23 cellular contexts compared by ENCODE assay signal in the genomic region with DNA sequence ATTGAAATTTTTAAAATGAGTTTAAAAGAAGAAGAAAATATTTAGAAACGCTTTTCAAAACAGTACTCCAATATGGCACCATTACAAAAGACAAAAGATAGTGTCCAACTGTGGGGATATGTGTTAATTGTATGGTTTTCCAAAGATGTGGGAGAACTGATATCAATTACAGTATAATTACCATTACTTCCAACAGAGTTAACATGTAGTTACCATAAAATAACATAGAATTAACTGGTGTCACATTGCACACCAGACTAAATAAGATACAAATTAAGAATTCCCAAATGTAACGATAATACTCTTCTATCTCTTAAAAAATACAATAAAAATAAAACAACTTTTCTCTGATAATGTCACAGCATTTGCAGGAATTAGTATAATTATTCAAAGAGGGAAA.
"Had no signal": no experiment of that assay in that cellular context is flagged by ENCODE, and none has a peak within 500 bp of the region (broad histone marks: within the 10 kb centered on the region; RNA-seq: fewer than 3 reads in every experiment).

No MANE protein-coding gene starts in this region.

- H3K4me1 ChIP-seq: Peyer's patch, SJCRH30 had no signal

- H3K27ac ChIP-seq: PC-9, Peyer's patch, SJCRH30 had no signal

- H2AFZ ChIP-seq: PC-9 had no signal

- DNase-seq: IMR-90; Karpas-422; KG1; MG63; NCI-H1092; NCI-H1105 treated with DMSO at 0.1 percent for 48 hours; NCI-H1417 treated with DMSO at 0.1 percent for 48 hours; NCI-H1694; NCI-H187 treated with DMSO at 0.1 percent for 48 hours; NCI-H2029 treated with DMSO at 0.1 percent for 48 hours; NCI-H2171 treated with DMSO at 0.1 percent for 48 hours; NCI-H345; NCI-H446 treated with DMSO at 0.1 percent for 48 hours; NCI-H510A treated with DMSO at 0.1 percent for 48 hours; NCI-H526; NCI-H82; NK-92 treated with Interleukin-12 subunit alpha and Interleukin-12 subunit beta, amount 100 ng/mL, for 24 hours; PC-9; Peyer's patch; SHP77 treated with DMSO at 0.1 percent for 48 hours; SJCRH30 had no signal

- H3K4me3 ChIP-seq: MG63, PC-9, Peyer's patch, SJCRH30 had no signal

- H3K27me3 ChIP-seq: MG63, Peyer's patch, SJCRH30 had no signal

- H3K9me3 ChIP-seq: MG63, Peyer's patch, SJCRH30 had no signal

- ATAC-seq: HepG2, Right ventricle myocardium inferior had no signal

- H3K4me2 ChIP-seq: PC-9 had no signal

- H3K36me3 ChIP-seq: MG63, Peyer's patch, SJCRH30 had no signal
